19 cellular contexts compared by ENCODE assay signal in the genomic region with DNA sequence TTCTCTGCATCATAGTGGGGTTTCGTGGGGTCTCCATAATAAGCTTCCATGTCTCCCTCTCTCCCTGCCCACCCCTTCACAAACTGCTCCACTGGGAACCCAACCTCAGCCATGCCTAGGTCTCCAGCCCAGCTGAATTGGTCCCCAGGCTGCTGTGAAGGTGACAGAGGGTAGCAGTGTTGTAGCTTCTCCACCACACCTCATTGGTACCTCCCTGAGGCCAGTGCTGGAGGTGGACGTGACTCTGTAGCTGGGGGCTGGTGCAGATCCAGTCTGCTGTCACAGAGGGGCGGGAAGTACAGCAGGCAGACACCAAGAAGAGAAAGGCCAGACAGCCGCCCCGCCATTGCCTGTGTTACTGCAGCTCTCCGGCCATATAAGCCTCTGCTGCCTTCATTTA.
DNase-seq lines count a peak whose midpoint lies in the region; ATAC-seq and TF ChIP-seq lines count a peak whose summit lies in the region.
"Had no signal": no experiment of that assay in that cellular context is flagged by ENCODE, and none has a peak within 500 bp of the region (broad histone marks: within the 10 kb centered on the region; RNA-seq: fewer than 3 reads in every experiment).

No MANE protein-coding gene starts in this region.

- peaks cover 6 to 9% of the 10 kb centered on the region in 2 donors for H3K4me1 Mint-ChIP-seq in natural killer cell
- no peaks in the 10 kb centered on the region for H3K4me1 Mint-ChIP-seq in natural killer cell treated with Interleukin-12 subunit alpha and Interleukin-12 subunit beta and Interleukin-15 and Interleukin-18, amount 100 ng/mL, for 72 hours (ENCODE audit: low read depth in 2 of 2)

- WGBS in sigmoid colon, 2 donors: 90 to 94% methylated on average over 6 of the region's 6 CpGs

- H3K36me3 Mint-ChIP-seq in natural killer cell: peaks cover 8% of the 10 kb centered on the region
- H3K36me3 Mint-ChIP-seq in natural killer cell treated with Interleukin-12 subunit alpha and Interleukin-12 subunit beta and Interleukin-15 and Interleukin-18, amount 100 ng/mL, for 72 hours: no peaks in the 10 kb centered on the region

- in situ Hi-C loops in GM13977 (cut with MboI; ENCODE audit: low pct_unique_long_range_greater_than_20kb, low sequenced_read_pairs, unreplicated experiment): no loop called here

- intact Hi-C loops in natural killer cell (cut with micrococcal nuclease) (no loop called here), sigmoid colon (cut with DNase I) (no loop called here), vagina (cut with DNase I) (no loop called here)

- no peak overlapping the region for H3K4me3 ChIP-seq in sigmoid colon
- H3K4me3 ChIP-seq in vagina: no peak overlapping the region
- H3K4me3 ChIP-seq: GM23248 had no signal

- no peaks in the 10 kb centered on the region for H3K9me3 Mint-ChIP-seq in natural killer cell
- no peaks in the 10 kb centered on the region for H3K9me3 Mint-ChIP-seq in natural killer cell treated with Interleukin-12 subunit alpha and Interleukin-12 subunit beta and Interleukin-15 and Interleukin-18, amount 100 ng/mL, for 72 hours

- no peak overlapping the region for H3K27ac Mint-ChIP-seq in natural killer cell
- H3K27ac Mint-ChIP-seq in natural killer cell treated with Interleukin-12 subunit alpha and Interleukin-12 subunit beta and Interleukin-15 and Interleukin-18, amount 100 ng/mL, for 72 hours: no peak overlapping the region

- H3K27me3 ChIP-seq in sigmoid colon (no peaks in the 10 kb centered on the region), vagina (no peaks in the 10 kb centered on the region)

- H3K27me3 Mint-ChIP-seq in natural killer cell (ENCODE audit: low read depth in 2 of 2): no peaks in the 10 kb centered on the region
- H3K27me3 Mint-ChIP-seq in natural killer cell treated with Interleukin-12 subunit alpha and Interleukin-12 subunit beta and Interleukin-15 and Interleukin-18, amount 100 ng/mL, for 72 hours: no peaks in the 10 kb centered on the region

- TF ChIP-seq EP300 in sigmoid colon (IDR thresholded peaks at IDR 0.05): no peak

- TF ChIP-seq POLR2A in sigmoid colon (IDR thresholded peaks at IDR 0.05) (no peak), vagina (IDR thresholded peaks at IDR 0.05) (no peak)

- peak; percentile 9 for DNase-seq in natural killer cell
- DNase-seq in natural killer cell treated with Interleukin-12 subunit alpha and Interleukin-12 subunit beta and Interleukin-15 and Interleukin-18, amount 100 ng/mL, for 72 hours (ENCODE audit: low spot score): no peak
- peak; percentile 50 for DNase-seq in islet precursor cell
- DNase-seq in sigmoid colon: peak; percentile 42
- DNase-seq in vagina (ENCODE audit: extremely low spot score in 2 of 2): no peak
- no peak for DNase-seq in SKM-1 treated with dmso at 0.1 percent for 144 hours (lab: John Stamatoyannopoulos, UW; ENCODE audit: unreplicated experiment)
- no peak for DNase-seq in GM13977 (ENCODE audit: low spot score)
- DNase-seq: 8988T, ACHN, GM23248, H7, KBM-7, NCI-H1105 treated with DMSO at 0.1 percent for 48 hours, NCI-H2029 treated with DMSO at 0.1 percent for 48 hours, NCI-H2227 treated with DMSO at 0.1 percent for 48 hours, NCI-H526 treated with DMSO at 0.1 percent for 48 hours, RPMI8226, SHP77 treated with DMSO at 0.1 percent for 48 hours had no signal

- H3K4me3 Mint-ChIP-seq in natural killer cell: no peak overlapping the region
- no peak overlapping the region for H3K4me3 Mint-ChIP-seq in natural killer cell treated with Interleukin-12 subunit alpha and Interleukin-12 subunit beta and Interleukin-15 and Interleukin-18, amount 100 ng/mL, for 72 hours

- no peaks in the 10 kb centered on the region for H3K9me3 ChIP-seq in sigmoid colon
- H3K9me3 ChIP-seq in vagina: no peaks in the 10 kb centered on the region

- TF ChIP-seq CTCF in natural killer cell (IDR thresholded peaks at IDR 0.05) (no peak), sigmoid colon (IDR thresholded peaks at IDR 0.05) (no peak), vagina (IDR thresholded peaks at IDR 0.05) (no peak), GM13977 (IDR thresholded peaks at IDR 0.05; ENCODE audit: extremely low read depth, insufficient read depth, missing control alignments) (no peak)

- H3K36me3 ChIP-seq in sigmoid colon (peaks cover 0 to 11% (median 3%) of the 10 kb centered on the region in 4 donors), vagina (no peaks in the 10 kb centered on the region)

- ATAC-seq in natural killer cell: no peak
- no peak for ATAC-seq in natural killer cell treated with Interleukin-12 subunit alpha and Interleukin-12 subunit beta and Interleukin-15 and Interleukin-18, amount 100 ng/mL, for 72 hours
- no peak for ATAC-seq in HG03025 (IDR thresholded peaks at IDR 0.05; ENCODE audit: low FRiP score, unreplicated experiment)

- peaks cover 0 to 28% (median 15%) of the 10 kb centered on the region in 4 donors for H3K4me1 ChIP-seq in sigmoid colon
- H3K4me1 ChIP-seq in vagina: peaks cover 16% of the 10 kb centered on the region

- H3K27ac ChIP-seq in sigmoid colon: peak overlapping the region in 3 of 4 donors; percentile 78 to 80 (median 79)
- peak overlapping the region; percentile 47 for H3K27ac ChIP-seq in vagina
- H3K27ac ChIP-seq: GM23248 had no signal

Comparison
In these comparisons a context has a peak if more than half of its experiments do, and no peak if none do; other contexts are left out.
1. DNase-seq: peak in natural killer cell (single experiment), islet precursor cell (single experiment) and sigmoid colon (single experiment); none in natural killer cell treated with Interleukin-12 subunit alpha and Interleukin-12 subunit beta and Interleukin-15 and Interleukin-18, amount 100 ng/mL, for 72 hours (single experiment), vagina (0 of 2), SKM-1 treated with dmso at 0.1 percent for 144 hours (single experiment) and GM13977 (single experiment).